Comparison of ENCODE assay signal across 11 cellular contexts in genomic region chr2:88334418-88334817, GRCh38.
"Had no signal": no experiment of that assay in that cellular context is flagged by ENCODE, and none has a peak within 500 bp of the region (broad histone marks: within the 10 kb centered on the region; RNA-seq: fewer than 3 reads in every experiment).

No MANE protein-coding gene starts in this region.

- H3K9ac ChIP-seq: GM23248 had no signal

- DNase-seq: GM23248, GOT3, H7, H9, HCEC 1CT, HFFc6 had no signal

- H3K4me2 ChIP-seq: GM23338 had no signal

- H2AFZ ChIP-seq: GM23248, GM23338 had no signal

- ATAC-seq: GM23338, HCT116 had no signal

- FAIRE-seq: H1, H54 had no signal

- H3K36me3 ChIP-seq: HAP-1 had no signal

- H3K9me3 ChIP-seq: HAP-1 had no signal

- H3K4me3 ChIP-seq: GM23248, GM23338, HAP-1 had no signal

- H3K27ac ChIP-seq: GM23248 had no signal
